14 cellular contexts compared by ENCODE assay signal in genomic region chr1:34864759-34865158, GRCh38. TPM values are rescaled to one million over a fixed set of nuclear protein-coding genes. Genes with fewer than 3 reads are reported as not detected.
A peak's percentile ranks its signal among the peaks of the same experiment; 100 is the strongest.
DNase-seq lines count a peak whose midpoint lies in the region; ATAC-seq and TF ChIP-seq lines count a peak whose summit lies in the region.
"Had no signal": no experiment of that assay in that cellular context is flagged by ENCODE, and none has a peak within 500 bp of the region (broad histone marks: within the 10 kb centered on the region; RNA-seq: fewer than 3 reads in every experiment).

No MANE protein-coding gene starts in this region.

- intact Hi-C loops in activated naive CD4-positive, alpha-beta T cell treated with anti-CD3 and anti-CD28 coated beads for 36 hours (cut with micrococcal nuclease) = loop anchor here (5.0 to 10.0 kb wide), 3 partner anchors 123 to 850 kb away; partner anchors contain the start of genes C1orf216 and TMEM35B
- intact Hi-C loops in dendritic cell treated with granulocyte-macrophage colony-stimulating factor and Interleukin-4, amounts not matched to agents 40 ng/mL and 50 ng/mL, for 4 days (cut with micrococcal nuclease) = no loop called here

- no peak for DNase-seq in activated naive CD4-positive, alpha-beta T cell treated with anti-CD3 and anti-CD28 coated beads for 36 hours
- DNase-seq in activated naive CD4-positive, alpha-beta T cell (lab: John Stamatoyannopoulos, UW) = no peak
- no peak for DNase-seq in T-helper 17 cell
- no peak for DNase-seq in RPMI8226
- DNase-seq in brain microvascular endothelial cell = no peak
- DNase-seq: DMS79; NCI-H748 treated with DMSO at 0.1 percent for 48 hours; nucleus accumbens; stimulated activated naive CD4-positive, alpha-beta T cell treated with Interleukin-2 at 50 U/mL for 16 hours had no signal

- H3K27ac Mint-ChIP-seq in activated naive CD4-positive, alpha-beta T cell treated with anti-CD3 and anti-CD28 coated beads for 36 hours = peak overlapping the region; percentile 65
- peak overlapping the region; percentile 54 for H3K27ac Mint-ChIP-seq in T-helper 17 cell
- H3K27ac Mint-ChIP-seq in dendritic cell treated with granulocyte-macrophage colony-stimulating factor and Interleukin-4, amounts not matched to agents 40 ng/mL and 50 ng/mL, for 4 days = peak overlapping the region; percentile 87
- H3K27ac Mint-ChIP-seq in stimulated activated memory B cell treated with anti-CD40 and anti-IgM and Interleukin-4, amounts not matched to agents 10 μg/mL and 1 μg/mL and 100 μg/mL, for 72 hours = peak overlapping the region; percentile 90

- no peaks in the 10 kb centered on the region for H3K9me3 ChIP-seq in T-helper 17 cell (ENCODE audit: control insufficient read depth, low read length, poor library complexity, severe bottlenecking)
- H3K9me3 ChIP-seq: gastroesophageal sphincter had no signal

- H3K4me1 Mint-ChIP-seq in activated naive CD4-positive, alpha-beta T cell treated with anti-CD3 and anti-CD28 coated beads for 36 hours (ENCODE audit: low read depth) = peaks cover 26% of the 10 kb centered on the region
- peaks cover 27% of the 10 kb centered on the region for H3K4me1 Mint-ChIP-seq in T-helper 17 cell
- H3K4me1 Mint-ChIP-seq in dendritic cell treated with granulocyte-macrophage colony-stimulating factor and Interleukin-4, amounts not matched to agents 40 ng/mL and 50 ng/mL, for 4 days (ENCODE audit: low read depth) = peaks cover 33% of the 10 kb centered on the region
- H3K4me1 Mint-ChIP-seq in stimulated activated memory B cell treated with anti-CD40 and anti-IgM and Interleukin-4, amounts not matched to agents 10 μg/mL and 1 μg/mL and 100 μg/mL, for 72 hours = peaks cover 31% of the 10 kb centered on the region

- H3K9me3 Mint-ChIP-seq in activated naive CD4-positive, alpha-beta T cell treated with anti-CD3 and anti-CD28 coated beads for 36 hours = no peaks in the 10 kb centered on the region
- no peaks in the 10 kb centered on the region for H3K9me3 Mint-ChIP-seq in dendritic cell treated with granulocyte-macrophage colony-stimulating factor and Interleukin-4, amounts not matched to agents 40 ng/mL and 50 ng/mL, for 4 days
- H3K9me3 Mint-ChIP-seq in stimulated activated memory B cell treated with anti-CD40 and anti-IgM and Interleukin-4, amounts not matched to agents 10 μg/mL and 1 μg/mL and 100 μg/mL, for 72 hours = no peaks in the 10 kb centered on the region

- H3K36me3 Mint-ChIP-seq in activated naive CD4-positive, alpha-beta T cell treated with anti-CD3 and anti-CD28 coated beads for 36 hours (ENCODE audit: low read depth) = no peaks in the 10 kb centered on the region
- H3K36me3 Mint-ChIP-seq in T-helper 17 cell (ENCODE audit: low read depth) = no peaks in the 10 kb centered on the region
- no peaks in the 10 kb centered on the region for H3K36me3 Mint-ChIP-seq in dendritic cell treated with granulocyte-macrophage colony-stimulating factor and Interleukin-4, amounts not matched to agents 40 ng/mL and 50 ng/mL, for 4 days (ENCODE audit: low read depth)
- H3K36me3 Mint-ChIP-seq in stimulated activated memory B cell treated with anti-CD40 and anti-IgM and Interleukin-4, amounts not matched to agents 10 μg/mL and 1 μg/mL and 100 μg/mL, for 72 hours = no peaks in the 10 kb centered on the region

- no peaks in the 10 kb centered on the region for H3K27me3 Mint-ChIP-seq in activated naive CD4-positive, alpha-beta T cell treated with anti-CD3 and anti-CD28 coated beads for 36 hours (ENCODE audit: low read depth)
- no peaks in the 10 kb centered on the region for H3K27me3 Mint-ChIP-seq in T-helper 17 cell
- peaks cover 22% of the 10 kb centered on the region for H3K27me3 Mint-ChIP-seq in dendritic cell treated with granulocyte-macrophage colony-stimulating factor and Interleukin-4, amounts not matched to agents 40 ng/mL and 50 ng/mL, for 4 days
- no peaks in the 10 kb centered on the region for H3K27me3 Mint-ChIP-seq in stimulated activated memory B cell treated with anti-CD40 and anti-IgM and Interleukin-4, amounts not matched to agents 10 μg/mL and 1 μg/mL and 100 μg/mL, for 72 hours

- in situ Hi-C loops in brain microvascular endothelial cell (cut with HindIII; ENCODE audit: low pct_ligation_motif_present, low sequenced_read_pairs) = no loop called here

- no peak overlapping the region for H3K4me3 ChIP-seq in brain microvascular endothelial cell (ENCODE audit: low read depth, low read length)
- H3K4me3 ChIP-seq: lung had no signal

- CTCF ChIA-PET in activated naive CD4-positive, alpha-beta T cell treated with anti-CD3 and anti-CD28 coated beads for 36 hours (lab: Charles Lee) = interaction anchor here (0.6 to 2.5 kb wide), 5 partner anchors 12 to 579 kb away, joined by 3 to 19 read pairs (median 5); no protein-coding TSS in a partner anchor

- no peaks in the 10 kb centered on the region for H3K27me3 ChIP-seq in brain microvascular endothelial cell (replicated peaks)
- H3K27me3 ChIP-seq: gastroesophageal sphincter had no signal

- H3K27ac ChIP-seq in brain microvascular endothelial cell = no peak overlapping the region

- ATAC-seq in T-helper 17 cell (no peak), HG03457 (IDR thresholded peaks at IDR 0.05; ENCODE audit: unreplicated experiment) (no peak)
- no peak for ATAC-seq in stimulated activated memory B cell treated with anti-CD40 and anti-IgM and Interleukin-4, amounts not matched to agents 10 μg/mL and 1 μg/mL and 100 μg/mL, for 72 hours

- no peak for TF ChIP-seq CTCF in brain microvascular endothelial cell (IDR thresholded peaks at IDR 0.05; ENCODE audit: low read depth, low read length, missing control alignments)

- H3K36me3 ChIP-seq in brain microvascular endothelial cell (replicated peaks) = no peaks in the 10 kb centered on the region
- H3K36me3 ChIP-seq: gastroesophageal sphincter had no signal

- H3K4me3 Mint-ChIP-seq in activated naive CD4-positive, alpha-beta T cell treated with anti-CD3 and anti-CD28 coated beads for 36 hours = peak overlapping the region; percentile 62
- peak overlapping the region; percentile 81 for H3K4me3 Mint-ChIP-seq in T-helper 17 cell
- peak overlapping the region; percentile 26 for H3K4me3 Mint-ChIP-seq in dendritic cell treated with granulocyte-macrophage colony-stimulating factor and Interleukin-4, amounts not matched to agents 40 ng/mL and 50 ng/mL, for 4 days
- peak overlapping the region; percentile 67 for H3K4me3 Mint-ChIP-seq in stimulated activated memory B cell treated with anti-CD40 and anti-IgM and Interleukin-4, amounts not matched to agents 10 μg/mL and 1 μg/mL and 100 μg/mL, for 72 hours

RNA-seq across cellular contexts. Expression of gene SMIM12, which starts 5.2 kb away (rescaled TPM):
- 10 to 100 TPM; 37.6 to 38.6 TPM for total RNA-seq in activated naive CD4-positive, alpha-beta T cell treated with anti-CD3 and anti-CD28 coated beads for 36 hours
- total RNA-seq in T-helper 17 cell = 10 to 100 TPM; 29.6 to 39.2 TPM

Comparison
In these comparisons a context has a peak if more than half of its experiments do, and no peak if none do; other contexts are left out.
1. H3K4me3 Mint-ChIP-seq: peak in every context shown above with its lines; median percentile 81 in T-helper 17 cell; 67 in stimulated activated memory B cell treated with anti-CD40 and anti-IgM and Interleukin-4, amounts not matched to agents 10 μg/mL and 1 μg/mL and 100 μg/mL, for 72 hours; 62 in activated naive CD4-positive, alpha-beta T cell treated with anti-CD3 and anti-CD28 coated beads for 36 hours; 26 in dendritic cell treated with granulocyte-macrophage colony-stimulating factor and Interleukin-4, amounts not matched to agents 40 ng/mL and 50 ng/mL, for 4 days.